15 cellular contexts compared by ENCODE assay signal in the genomic region with DNA sequence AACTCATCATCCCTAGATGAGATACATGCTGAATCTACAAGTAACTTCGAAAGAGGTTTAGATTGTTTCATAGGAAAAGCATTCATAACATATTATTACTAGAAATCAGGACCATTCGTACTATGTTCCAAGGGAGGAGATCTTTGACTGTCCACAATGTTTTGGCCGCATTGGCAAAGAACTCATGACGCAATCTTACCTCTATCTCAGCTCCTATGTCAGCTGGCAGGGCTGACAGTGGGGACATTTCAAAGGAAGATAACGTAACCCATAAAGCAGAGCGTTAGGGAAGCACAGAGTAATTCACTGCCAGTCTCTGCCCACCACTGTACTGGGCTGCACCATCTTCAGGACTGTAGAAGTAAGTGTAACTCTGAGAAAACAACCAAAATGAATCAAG.
"Had no signal": no experiment of that assay in that cellular context is flagged by ENCODE, and none has a peak within 500 bp of the region (broad histone marks: within the 10 kb centered on the region; RNA-seq: fewer than 3 reads in every experiment).

No MANE protein-coding gene starts in this region.

- H3K9me3 ChIP-seq: pancreas, thyroid gland, uterus had no signal

- H3K27me3 ChIP-seq: brain microvascular endothelial cell, pancreas, thyroid gland, uterus had no signal

- FAIRE-seq: pancreas had no signal

- H3K4me3 Mint-ChIP-seq: activated CD8-positive, alpha-beta memory T cell treated with anti-CD3 and anti-CD28 coated beads, Interleukin-2, amount 10 ng/mL, durations not matched to agents 7 days and 5 days; activated naive CD8-positive, alpha-beta T cell; activated T-cell treated with anti-CD3 and anti-CD28 coated beads, Interleukin-2, amount 50 U/mL, for 24 hours; neural crest cell; stimulated activated effector memory CD8-positive, alpha-beta T cell treated with anti-CD3 and anti-CD28 coated beads, Interleukin-12 subunit alpha, Interleukin-12 subunit beta, amount 100 ng/mL, for 72 hours had no signal

- H3K36me3 Mint-ChIP-seq: activated CD8-positive, alpha-beta memory T cell treated with anti-CD3 and anti-CD28 coated beads, Interleukin-2, amount 10 ng/mL, durations not matched to agents 7 days and 5 days; activated naive CD8-positive, alpha-beta T cell; stimulated activated effector memory CD8-positive, alpha-beta T cell treated with anti-CD3 and anti-CD28 coated beads, Interleukin-12 subunit alpha, Interleukin-12 subunit beta, amount 100 ng/mL, for 72 hours had no signal

- H3K27ac ChIP-seq: brain microvascular endothelial cell, pancreas, skin epidermis, thyroid gland, uterus had no signal

- DNase-seq: activated CD4-positive, alpha-beta T cell treated with anti-CD3 and anti-CD28 coated beads, Interleukin-2, amount 50 U/mL, for 4 hours; activated CD4-positive, CD25-positive, alpha-beta regulatory T cell treated with anti-CD3 and anti-CD28 coated beads, Interleukin-2, amount 50 U/mL, for 72 hours; activated CD8-positive, alpha-beta memory T cell treated with anti-CD3 and anti-CD28 coated beads, Interleukin-2, amount 10 ng/mL, durations not matched to agents 7 days and 5 days; activated gamma-delta T cell; activated T-cell treated with anti-CD3 and anti-CD28 coated beads, Interleukin-2, amount 50 U/mL, for 24 hours; brain microvascular endothelial cell; glutamatergic neuron; left colon; pancreas; thyroid gland; uterus had no signal

- H3K4me1 Mint-ChIP-seq: activated CD8-positive, alpha-beta memory T cell treated with anti-CD3 and anti-CD28 coated beads, Interleukin-2, amount 10 ng/mL, durations not matched to agents 7 days and 5 days had no signal

- ATAC-seq: activated CD8-positive, alpha-beta memory T cell treated with anti-CD3 and anti-CD28 coated beads, Interleukin-2, amount 10 ng/mL, durations not matched to agents 7 days and 5 days; left colon; pancreas; stimulated activated effector memory CD8-positive, alpha-beta T cell treated with anti-CD3 and anti-CD28 coated beads, Interleukin-12 subunit alpha, Interleukin-12 subunit beta, amount 100 ng/mL, for 72 hours had no signal

- H3K9me3 Mint-ChIP-seq: activated T-cell treated with anti-CD3 and anti-CD28 coated beads, Interleukin-2, amount 50 U/mL, for 24 hours; neural crest cell; stimulated activated effector memory CD8-positive, alpha-beta T cell treated with anti-CD3 and anti-CD28 coated beads, Interleukin-12 subunit alpha, Interleukin-12 subunit beta, amount 100 ng/mL, for 72 hours had no signal

- H3K4me1 ChIP-seq: pancreas, uterus had no signal

- H3K36me3 ChIP-seq: brain microvascular endothelial cell, pancreas, thyroid gland, uterus had no signal

- H3K4me3 ChIP-seq: pancreas, skin epidermis, thyroid gland, uterus had no signal

- H3K27ac Mint-ChIP-seq: activated CD8-positive, alpha-beta memory T cell treated with anti-CD3 and anti-CD28 coated beads, Interleukin-2, amount 10 ng/mL, durations not matched to agents 7 days and 5 days; activated naive CD8-positive, alpha-beta T cell; activated T-cell treated with anti-CD3 and anti-CD28 coated beads, Interleukin-2, amount 50 U/mL, for 24 hours; stimulated activated effector memory CD8-positive, alpha-beta T cell treated with anti-CD3 and anti-CD28 coated beads, Interleukin-12 subunit alpha, Interleukin-12 subunit beta, amount 100 ng/mL, for 72 hours had no signal
